ENCODE assay signal across 16 cellular contexts in genomic region chr20:41180599-41181333, GRCh38. TPM values are rescaled to one million over a fixed set of nuclear protein-coding genes. Genes with fewer than 3 reads are reported as not detected.
DNase-seq lines count a peak whose midpoint lies in the region; ATAC-seq and TF ChIP-seq lines count a peak whose summit lies in the region.
"Had no signal": no experiment of that assay in that cellular context is flagged by ENCODE, and none has a peak within 500 bp of the region (broad histone marks: within the 10 kb centered on the region; RNA-seq: fewer than 3 reads in every experiment).

No MANE protein-coding gene starts in this region.

- ATAC-seq in activated CD8-positive, alpha-beta T cell treated with anti-CD3 and anti-CD28 coated beads, Interleukin-2, amount 10 ng/mL, durations not matched to agents 7 days and 5 days: no peak
- no peak for ATAC-seq in HG03097 (IDR thresholded peaks at IDR 0.05; ENCODE audit: low FRiP score, unreplicated experiment)
- ATAC-seq: K562 had no signal

- peak overlapping the region; percentile 81 for H3K27ac ChIP-seq in substantia nigra (ENCODE audit: low read depth, low read length, poor library complexity, severe bottlenecking)
- H3K27ac ChIP-seq: neutrophil, uterus had no signal

- peaks cover 2% of the 10 kb centered on the region for H3K36me3 Mint-ChIP-seq in activated naive CD4-positive, alpha-beta T cell treated with anti-CD3 and anti-CD28 coated beads, Interleukin-2, amount 50 U/mL, for 24 hours
- H3K36me3 Mint-ChIP-seq in activated CD8-positive, alpha-beta T cell treated with anti-CD3 and anti-CD28 coated beads, Interleukin-2, amount 10 ng/mL, durations not matched to agents 7 days and 5 days (ENCODE audit: low read depth): peaks cover 40% of the 10 kb centered on the region
- peaks cover 26% of the 10 kb centered on the region for H3K36me3 Mint-ChIP-seq in endothelial cell (ENCODE audit: low read depth, unreplicated experiment)

- POLR2A ChIA-PET in activated CD8-positive, alpha-beta T cell treated with anti-CD3 and anti-CD28 coated beads, Interleukin-2, amount 10 ng/mL, durations not matched to agents 7 days and 5 days (lab: Charles Lee): interaction anchor here (1.6 kb wide), 1 partner anchor 22 kb away, joined by 4 read pairs; no protein-coding TSS in a partner anchor

- H3K9me3 Mint-ChIP-seq in activated naive CD4-positive, alpha-beta T cell treated with anti-CD3 and anti-CD28 coated beads, Interleukin-2, amount 50 U/mL, for 24 hours: no peaks in the 10 kb centered on the region
- no peaks in the 10 kb centered on the region for H3K9me3 Mint-ChIP-seq in activated CD8-positive, alpha-beta T cell treated with anti-CD3 and anti-CD28 coated beads, Interleukin-2, amount 10 ng/mL, durations not matched to agents 7 days and 5 days (ENCODE audit: insufficient read depth)
- no peaks in the 10 kb centered on the region for H3K9me3 Mint-ChIP-seq in endothelial cell (ENCODE audit: unreplicated experiment)

- H3K4me1 Mint-ChIP-seq in activated naive CD4-positive, alpha-beta T cell treated with anti-CD3 and anti-CD28 coated beads, Interleukin-2, amount 50 U/mL, for 24 hours: peaks cover 17% of the 10 kb centered on the region
- peaks cover 21% of the 10 kb centered on the region for H3K4me1 Mint-ChIP-seq in activated CD8-positive, alpha-beta T cell treated with anti-CD3 and anti-CD28 coated beads, Interleukin-2, amount 10 ng/mL, durations not matched to agents 7 days and 5 days (ENCODE audit: low read depth)
- H3K4me1 Mint-ChIP-seq in endothelial cell (ENCODE audit: unreplicated experiment): peaks cover 3% of the 10 kb centered on the region

- H3K27ac Mint-ChIP-seq in activated naive CD4-positive, alpha-beta T cell treated with anti-CD3 and anti-CD28 coated beads, Interleukin-2, amount 50 U/mL, for 24 hours: peak overlapping the region; percentile 65
- H3K27ac Mint-ChIP-seq in activated CD8-positive, alpha-beta T cell treated with anti-CD3 and anti-CD28 coated beads, Interleukin-2, amount 10 ng/mL, durations not matched to agents 7 days and 5 days: peak overlapping the region; percentile 54
- H3K27ac Mint-ChIP-seq in endothelial cell (ENCODE audit: unreplicated experiment): peak overlapping the region; percentile 36

- DNase-seq in activated naive CD4-positive, alpha-beta T cell treated with Interleukin-2 at 50 U/mL for 16 hours: no peak
- DNase-seq in activated CD8-positive, alpha-beta T cell treated with anti-CD3 and anti-CD28 coated beads, Interleukin-2, amount 10 ng/mL, durations not matched to agents 7 days and 5 days: peak; percentile 17
- DNase-seq in endothelial cell (ENCODE audit: low spot score) (no peak), substantia nigra (lab: John Stamatoyannopoulos, UW) (no peak), NCI-H69 (lab: John Stamatoyannopoulos, UW) (no peak)
- no peak for DNase-seq in stimulated activated CD4-positive, alpha-beta T cell treated with anti-CD3 and anti-CD28 coated beads, Interleukin-4, amount 100 ng/mL, for 4 hours
- DNase-seq: DMS79, glutamatergic neuron, kidney glomerular epithelial cell, NCI-H146, NCI-H510A treated with DMSO at 0.1 percent for 48 hours had no signal

- CTCF ChIA-PET in activated CD8-positive, alpha-beta T cell treated with anti-CD3 and anti-CD28 coated beads, Interleukin-2, amount 10 ng/mL, durations not matched to agents 7 days and 5 days (lab: Charles Lee): interaction anchor here (1.0 to 2.3 kb wide), 2 partner anchors 8 to 10 kb away, joined by 3 to 7 read pairs; no protein-coding TSS in a partner anchor

- no peak overlapping the region for H3K4me3 Mint-ChIP-seq in activated naive CD4-positive, alpha-beta T cell treated with anti-CD3 and anti-CD28 coated beads, Interleukin-2, amount 50 U/mL, for 24 hours
- H3K4me3 Mint-ChIP-seq in activated CD8-positive, alpha-beta T cell treated with anti-CD3 and anti-CD28 coated beads, Interleukin-2, amount 10 ng/mL, durations not matched to agents 7 days and 5 days: no peak overlapping the region
- no peak overlapping the region for H3K4me3 Mint-ChIP-seq in endothelial cell (ENCODE audit: unreplicated experiment)

- no peak for TF ChIP-seq CTCF in endothelial cell (IDR thresholded peaks at IDR 0.05; ENCODE audit: unreplicated experiment)

- no peaks in the 10 kb centered on the region for H3K27me3 Mint-ChIP-seq in activated naive CD4-positive, alpha-beta T cell treated with anti-CD3 and anti-CD28 coated beads, Interleukin-2, amount 50 U/mL, for 24 hours
- H3K27me3 Mint-ChIP-seq in activated CD8-positive, alpha-beta T cell treated with anti-CD3 and anti-CD28 coated beads, Interleukin-2, amount 10 ng/mL, durations not matched to agents 7 days and 5 days (ENCODE audit: low read depth): no peaks in the 10 kb centered on the region
- H3K27me3 Mint-ChIP-seq in endothelial cell (ENCODE audit: unreplicated experiment): peaks cover 14% of the 10 kb centered on the region

RNA-seq across cellular contexts. Expression of gene PLCG1, which starts 43.4 kb away (rescaled TPM):
- 100 to 1,000 TPM; 395 to 406 TPM for total RNA-seq in activated CD8-positive, alpha-beta T cell treated with anti-CD3 and anti-CD28 coated beads, Interleukin-2, amount 10 ng/mL, durations not matched to agents 7 days and 5 days
- total RNA-seq in endothelial cell (ENCODE audit: unreplicated experiment): 456 TPM
